ENCODE assay signal across 3 cellular contexts in genomic region chrX:5752831-5753230, GRCh38.
"Had no signal": no experiment of that assay in that cellular context is flagged by ENCODE, and none has a peak within 500 bp of the region (broad histone marks: within the 10 kb centered on the region; RNA-seq: fewer than 3 reads in every experiment).

No MANE protein-coding gene starts in this region.

- DNase-seq: GDM1, GF-D8 had no signal

- H3K4me3 ChIP-seq: GM12878 had no signal
